In the genomic region with DNA sequence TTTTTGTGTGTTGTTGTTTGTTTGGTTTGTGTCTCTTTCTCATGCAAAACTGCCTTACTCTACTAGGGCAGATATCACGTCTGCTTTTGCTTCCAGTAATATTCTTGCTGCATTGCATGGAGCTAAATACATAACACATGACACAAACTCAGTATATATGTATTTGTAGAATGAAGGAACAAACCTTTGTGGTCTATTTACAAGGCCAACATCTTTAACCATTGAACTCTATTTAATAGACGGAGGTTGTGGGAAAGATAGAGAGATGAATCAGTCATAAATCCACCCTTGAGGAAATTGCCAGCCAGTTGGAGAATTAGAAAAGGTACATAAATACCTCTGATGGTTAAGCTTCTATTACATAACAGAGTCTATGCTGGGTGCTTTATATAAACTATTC, we compare ENCODE assay signal across 27 cellular contexts.
"Had no signal": no experiment of that assay in that cellular context is flagged by ENCODE, and none has a peak within 500 bp of the region (broad histone marks: within the 10 kb centered on the region; RNA-seq: fewer than 3 reads in every experiment).

No MANE protein-coding gene starts in this region.

- ATAC-seq: activated CD4-positive, alpha-beta T cell treated with anti-CD3 and anti-CD28 coated beads for 36 hours; activated CD8-positive, alpha-beta memory T cell treated with anti-CD3 and anti-CD28 coated beads, Interleukin-2, amount 10 ng/mL, durations not matched to agents 7 days and 5 days; activated CD8-positive, alpha-beta T cell treated with anti-CD3 and anti-CD28 coated beads, Interleukin-2, amount 10 ng/mL, durations not matched to agents 7 days and 5 days; activated naive CD8-positive, alpha-beta T cell treated with anti-CD3 and anti-CD28 coated beads, Interleukin-2, amount 50 U/mL, for 24 hours; gastroesophageal sphincter; heart right ventricle had no signal

- H3K27me3 ChIP-seq: ascending aorta, brain microvascular endothelial cell had no signal

- DNase-seq: activated CD4-positive, alpha-beta memory T cell treated with anti-CD3 and anti-CD28 coated beads for 36 hours; activated CD4-positive, alpha-beta T cell treated with anti-CD3 and anti-CD28 coated beads for 36 hours; activated CD4-positive, CD25-positive, alpha-beta regulatory T cell; activated CD4-positive, CD25-positive, alpha-beta regulatory T cell treated with anti-CD3 and anti-CD28 coated beads, Interleukin-2, amount 50 U/mL, for 72 hours; activated CD8-positive, alpha-beta memory T cell treated with anti-CD3 and anti-CD28 coated beads, Interleukin-2, amount 10 ng/mL, durations not matched to agents 7 days and 5 days; activated CD8-positive, alpha-beta memory T cell treated with anti-CD3 and anti-CD28 coated beads, Interleukin-2, amount 50 U/mL, for 4 hours; activated CD8-positive, alpha-beta T cell treated with anti-CD3 and anti-CD28 coated beads, Interleukin-2, amount 10 ng/mL, durations not matched to agents 7 days and 5 days; activated effector memory CD4-positive, alpha-beta T cell treated with anti-CD3 and anti-CD28 coated beads, Interleukin-2, amount 50 U/mL, for 16 hours; activated naive CD4-positive, alpha-beta T cell treated with anti-CD3 and anti-CD28 coated beads for 36 hours; activated naive CD8-positive, alpha-beta T cell treated with anti-CD3 and anti-CD28 coated beads for 36 hours; activated naive CD8-positive, alpha-beta T cell treated with anti-CD3 and anti-CD28 coated beads, Interleukin-2, amount 50 U/mL, for 24 hours; activated T-cell treated with anti-CD3 and anti-CD28 coated beads, Interleukin-2, amount 50 U/mL, for 1 hour; activated T-cell treated with anti-CD3 and anti-CD28 coated beads, Interleukin-2, amount 50 U/mL, for 48 hours; adrenal gland; brain microvascular endothelial cell; dorsolateral prefrontal cortex; effector memory CD4-positive, alpha-beta T cell; endodermal cell; erythroblast; foreskin melanocyte; heart right ventricle; hippocampal formation; T-helper 2 cell had no signal

- H3K36me3 ChIP-seq: adrenal gland, ascending aorta, brain microvascular endothelial cell, esophagus muscularis mucosa, gastroesophageal sphincter, heart right ventricle had no signal

- H3K4me3 ChIP-seq: adrenal gland, ascending aorta, coronary artery, dorsolateral prefrontal cortex, esophagus muscularis mucosa, gastroesophageal sphincter, heart right ventricle had no signal
